ENCODE assay signal across 9 cellular contexts in genomic region chrX:17860811-17861495, GRCh38. TPM values are rescaled to one million over a fixed set of nuclear protein-coding genes. Genes with fewer than 3 reads are reported as not detected.
DNase-seq lines count a peak whose midpoint lies in the region; ATAC-seq and TF ChIP-seq lines count a peak whose summit lies in the region.
"Had no signal": no experiment of that assay in that cellular context is flagged by ENCODE, and none has a peak within 500 bp of the region (broad histone marks: within the 10 kb centered on the region; RNA-seq: fewer than 3 reads in every experiment).

TSS of gene RAI2 (minus strand) at chrX:17861298. CDS start at chrX:17802010, 59,288 bp downstream.

- H3K36me3 Mint-ChIP-seq in H9 (ENCODE audit: insufficient read depth in 1 of 3, low read depth in 3 of 3), result peaks cover 0 to 7% (median 0%) of the 10 kb centered on the region in 3 experiments; a peak in 2 of 7 replicates
- H3K36me3 Mint-ChIP-seq in T-helper 17 cell (ENCODE audit: low read depth), result peaks cover 2% of the 10 kb centered on the region
- H3K36me3 Mint-ChIP-seq: natural killer cell treated with Interleukin-12 subunit alpha and Interleukin-12 subunit beta and Interleukin-15 and Interleukin-18, amount 100 ng/mL, for 72 hours had no signal

- H3K56ac ChIP-seq in H9 (ENCODE audit: insufficient read length, low read depth, low read length), result no peak within 1 kb of the TSS

- H3K27me3 ChIP-seq in H9 (ENCODE audit: insufficient read depth, low read length) (peaks cover 29% of the 10 kb centered on the region; the same call in 1 of the 2 replicates), mucosa of stomach (ENCODE audit: control insufficient read depth, insufficient read depth, low read length) (no peaks in the 10 kb centered on the region), tibial artery (no peaks in the 10 kb centered on the region)

- H3K36me3 ChIP-seq in mucosa of stomach (ENCODE audit: control insufficient read depth, insufficient read depth, low read length) (no peaks in the 10 kb centered on the region), tibial artery (no peaks in the 10 kb centered on the region)

- H3K4me3 Mint-ChIP-seq in H9, result peak within 1 kb of the TSS; percentile 59 to 89
- H3K4me3 Mint-ChIP-seq in T-helper 17 cell, result peak within 1 kb of the TSS; percentile 85
- H3K4me3 Mint-ChIP-seq: natural killer cell treated with Interleukin-12 subunit alpha and Interleukin-12 subunit beta and Interleukin-15 and Interleukin-18, amount 100 ng/mL, for 72 hours had no signal

- H3K27ac Mint-ChIP-seq in H9, result no peak within 1 kb of the TSS
- no peak within 1 kb of the TSS for H3K27ac Mint-ChIP-seq in T-helper 17 cell
- H3K27ac Mint-ChIP-seq: natural killer cell treated with Interleukin-12 subunit alpha and Interleukin-12 subunit beta and Interleukin-15 and Interleukin-18, amount 100 ng/mL, for 72 hours had no signal

- H2BK120ac ChIP-seq in H9 (ENCODE audit: low read depth, low read length, poor library complexity, severe bottlenecking), result no peak within 1 kb of the TSS

- DNase-seq in H9 (peak; percentile 46), T-helper 17 cell (peak in 1 of 3 donors; percentile 7), ecto neural progenitor cell (ENCODE audit: low spot score) (peak; percentile 74), tibial artery (peak in 1 of 2 donors; percentile 40), DMS114 treated with DMSO at 0.1 percent for 48 hours (lab: John Stamatoyannopoulos, UW; ENCODE audit: unreplicated experiment) (no peak), GM20000 (ENCODE audit: low spot score) (no peak), dedifferentiated amniotic fluid mesenchymal stem cell (ENCODE audit: extremely low spot score) (no peak)

- H3K27me3 Mint-ChIP-seq in H9 (ENCODE audit: low read depth) (peaks cover 92% of the 10 kb centered on the region), T-helper 17 cell (peaks cover 48% of the 10 kb centered on the region)

- no peak within 1 kb of the TSS for H4K8ac ChIP-seq in H9 (replicated peaks; ENCODE audit: insufficient read length, low read depth, low read length)

- no peak within 1 kb of the TSS for H3K23ac ChIP-seq in H9 (ENCODE audit: insufficient read length, low read depth, low read length)

- WGBS in H9 (ENCODE audit: extremely low coverage, insufficient read length, low lambda C conversion rate), result no CpG with 5 or more reads among the region's 98 CpGs

- H3K18ac ChIP-seq in H9 (ENCODE audit: insufficient read length, low read depth, low read length), result no peak within 1 kb of the TSS

- H3T11ph ChIP-seq in H9 (ENCODE audit: low read length), result no peak within 1 kb of the TSS

- intact Hi-C loops in tibial artery (cut with DNase I; ENCODE audit: low total_unique reads), result no loop called here

- no peak within 1 kb of the TSS for H2BK20ac ChIP-seq in H9 (ENCODE audit: low read depth, low read length, poor library complexity, severe bottlenecking)

- peaks cover 16 to 22% of the 10 kb centered on the region in 2 experiments for H3K4me1 Mint-ChIP-seq in H9
- peaks cover 3% of the 10 kb centered on the region for H3K4me1 Mint-ChIP-seq in T-helper 17 cell

- H2BK5ac ChIP-seq in H9 (ENCODE audit: insufficient read length, low read length), result no peak within 1 kb of the TSS

- peaks cover 6% of the 10 kb centered on the region for H3K23me2 ChIP-seq in H9 (ENCODE audit: insufficient read length, low read depth, low read length, poor library complexity, severe bottlenecking)

- no peak within 1 kb of the TSS for H2BK12ac ChIP-seq in H9 (ENCODE audit: insufficient read length, low read depth, low read length)

- peak; percentile 62 for ATAC-seq in T-helper 17 cell

- peak within 1 kb of the TSS; percentile 36 for H3K4me3 ChIP-seq in mucosa of stomach (ENCODE audit: low read length)
- H3K4me3 ChIP-seq in tibial artery, result peak within 1 kb of the TSS; percentile 59 to 79

- no peak within 1 kb of the TSS for H2AFZ ChIP-seq in H9 (ENCODE audit: low read length)

- H4K5ac ChIP-seq in H9 (ENCODE audit: insufficient read length, low read depth, low read length), result no peak within 1 kb of the TSS

- H3K79me1 ChIP-seq in H9 (ENCODE audit: insufficient read depth, low read depth, low read length, poor library complexity, severe bottlenecking), result no peaks in the 10 kb centered on the region

- H3K9me3 Mint-ChIP-seq in H9, result peaks cover 52 to 65% of the 10 kb centered on the region in 2 experiments
- H3K9me3 Mint-ChIP-seq: natural killer cell treated with Interleukin-12 subunit alpha and Interleukin-12 subunit beta and Interleukin-15 and Interleukin-18, amount 100 ng/mL, for 72 hours had no signal

- peak within 1 kb of the TSS; percentile 87 for H3K4me2 ChIP-seq in H9 (ENCODE audit: insufficient read depth, insufficient read length, low read length)

- H4K20me1 ChIP-seq in H9 (ENCODE audit: control insufficient read depth, insufficient read depth, insufficient read length), result no peaks in the 10 kb centered on the region

- H3K27ac ChIP-seq in H9 (ENCODE audit: insufficient read length, low read depth, low read length) (no peak within 1 kb of the TSS), tibial artery (peak within 1 kb of the TSS; percentile 57 to 66)

- H3K9ac ChIP-seq in H9 (ENCODE audit: extremely low read depth, insufficient read length, low read length), result no peak within 1 kb of the TSS
- peak within 1 kb of the TSS; percentile 47 for H3K9ac ChIP-seq in mucosa of stomach (ENCODE audit: low read length)

- H2AK5ac ChIP-seq in H9 (ENCODE audit: insufficient read length, low read length), result no peak within 1 kb of the TSS

- TF ChIP-seq CTCF in H9 (conservative IDR thresholded peaks at IDR 0.05) (peak; percentile 31; the same call in 1 of the 3 replicates), tibial artery (IDR thresholded peaks at IDR 0.05) (no peak), GM20000 (IDR thresholded peaks at IDR 0.05; ENCODE audit: extremely low read depth, missing control alignments) (no peak)

- H3K79me2 ChIP-seq in H9 (ENCODE audit: insufficient read depth, low read length), result no peaks in the 10 kb centered on the region

- H3K4me1 ChIP-seq in H9 (ENCODE audit: insufficient read depth, low read length) (peaks cover 2% of the 10 kb centered on the region; the same call in 1 of the 2 replicates), mucosa of stomach (ENCODE audit: control insufficient read depth, insufficient read depth, low read length) (peaks cover 4% of the 10 kb centered on the region), tibial artery (peaks cover 0 to 6% (median 0%) of the 10 kb centered on the region in 4 donors)

- H4K91ac ChIP-seq in H9 (ENCODE audit: insufficient read length, low read depth, low read length), result no peak within 1 kb of the TSS

- no peak within 1 kb of the TSS for H3K4ac ChIP-seq in H9 (ENCODE audit: low read depth, low read length)

- H3K9me3 ChIP-seq in H9 (ENCODE audit: control insufficient read depth, low read depth, low read length), result no peaks in the 10 kb centered on the region
- no peaks in the 10 kb centered on the region for H3K9me3 ChIP-seq in T-helper 17 cell (ENCODE audit: control insufficient read depth, low read length, poor library complexity, severe bottlenecking)
- no peaks in the 10 kb centered on the region for H3K9me3 ChIP-seq in mucosa of stomach (ENCODE audit: control insufficient read depth, low read length)
- no peaks in the 10 kb centered on the region for H3K9me3 ChIP-seq in tibial artery

- no peak within 1 kb of the TSS for H3K14ac ChIP-seq in H9 (ENCODE audit: insufficient read depth, low read length)

- H2BK15ac ChIP-seq in H9 (ENCODE audit: low read depth, low read length), result no peak within 1 kb of the TSS

RNA-seq across cellular contexts. Expression of gene RAI2, which starts in this region (rescaled TPM):
- 0.61 and 0.72 TPM in 2 replicates for total RNA-seq in H9 (2021)
- under 1 TPM; 0.18 to 0.72 TPM for total RNA-seq in T-helper 17 cell

Comparison
In these comparisons a context has a peak if more than half of its experiments do, and no peak if none do; other contexts are left out.
1. Peak in DNase-seq and H3K4me2 ChIP-seq in H9; RNA of the gene not detected or under 1 TPM.
2. Peak in ATAC-seq in T-helper 17 cell; RNA of the gene not detected or under 1 TPM.